In genomic region chr9:136547508-136548215, GRCh38 we compare ENCODE assay signal across 10 cellular contexts. TPM values are rescaled to one million over a fixed set of nuclear protein-coding genes. Genes with fewer than 3 reads are reported as not detected.
DNase-seq lines count a peak whose midpoint lies in the region; ATAC-seq, FAIRE-seq and TF ChIP-seq lines count a peak whose summit lies in the region.
"Had no signal": no experiment of that assay in that cellular context is flagged by ENCODE, and none has a peak within 500 bp of the region (broad histone marks: within the 10 kb centered on the region; RNA-seq: fewer than 3 reads in every experiment).

No MANE protein-coding gene starts in this region.

- peaks cover 29% of the 10 kb centered on the region for H3K4me1 ChIP-seq in RWPE2 (ENCODE audit: insufficient read depth, poor library complexity, severe bottlenecking)
- peaks cover 4% of the 10 kb centered on the region for H3K4me1 ChIP-seq in right cardiac atrium (ENCODE audit: control insufficient read depth, insufficient read depth, low read length)
- H3K4me1 ChIP-seq in Karpas-422 (ENCODE audit: low read length), result peaks cover 25% of the 10 kb centered on the region

- no peak overlapping the region for H3K4me3 ChIP-seq in RWPE2 (ENCODE audit: severe bottlenecking)
- no peak overlapping the region for H3K4me3 ChIP-seq in right cardiac atrium (ENCODE audit: low read length)
- no peak overlapping the region for H3K4me3 ChIP-seq in skin epidermis
- H3K4me3 ChIP-seq in Karpas-422 (ENCODE audit: low read length), result no peak overlapping the region

- no peaks in the 10 kb centered on the region for H3K79me2 ChIP-seq in Karpas-422 (ENCODE audit: low read length)

- no peaks in the 10 kb centered on the region for H3K9me3 ChIP-seq in RWPE2 (ENCODE audit: severe bottlenecking)
- no peaks in the 10 kb centered on the region for H3K9me3 ChIP-seq in right cardiac atrium (ENCODE audit: control insufficient read depth, low read length)
- no peaks in the 10 kb centered on the region for H3K9me3 ChIP-seq in Karpas-422 (ENCODE audit: low read length)

- peaks cover 11% of the 10 kb centered on the region; the same call in 1 of the 2 replicates for H3K36me3 ChIP-seq in RWPE2 (ENCODE audit: low read depth)
- H3K36me3 ChIP-seq in Karpas-422 (ENCODE audit: insufficient read depth, low read length), result no peaks in the 10 kb centered on the region

- no peaks in the 10 kb centered on the region for H3K9me2 ChIP-seq in Karpas-422 (replicated peaks; ENCODE audit: insufficient read depth, low read length)

- peaks cover 11% of the 10 kb centered on the region for H3K36me3 Mint-ChIP-seq in activated CD4-positive, alpha-beta T cell treated with anti-CD3 and anti-CD28 coated beads, Interleukin-2, amount 10 ng/mL, durations not matched to agents 24 days and 14 days (ENCODE audit: low read depth)

- H4K20me1 ChIP-seq in Karpas-422 (ENCODE audit: insufficient read depth, low read depth, low read length), result peaks cover 20% of the 10 kb centered on the region; the same call in 1 of the 2 replicates

- H3K9me3 Mint-ChIP-seq in activated CD4-positive, alpha-beta T cell treated with anti-CD3 and anti-CD28 coated beads, Interleukin-2, amount 10 ng/mL, durations not matched to agents 24 days and 14 days, result no peaks in the 10 kb centered on the region
- H3K9me3 Mint-ChIP-seq: immature natural killer cell had no signal

- no peak overlapping the region for H3K4me3 Mint-ChIP-seq in activated CD4-positive, alpha-beta T cell treated with anti-CD3 and anti-CD28 coated beads, Interleukin-2, amount 10 ng/mL, durations not matched to agents 24 days and 14 days

- H2AFZ ChIP-seq in Karpas-422 (ENCODE audit: low read length), result no peak overlapping the region

- ATAC-seq in RWPE2 (ENCODE audit: low read depth) (no peak), right cardiac atrium (no peak), GM19463 (IDR thresholded peaks at IDR 0.05; ENCODE audit: unreplicated experiment) (no peak)

- intact Hi-C loops in right cardiac atrium (cut with DNase I), result no loop called here
- intact Hi-C loops in activated CD4-positive, alpha-beta T cell treated with anti-CD3 and anti-CD28 coated beads, Interleukin-2, amount 10 ng/mL, durations not matched to agents 24 days and 14 days (cut with micrococcal nuclease), result loop anchor here (2.0 to 10.0 kb wide), 3 partner anchors 87 to 335 kb away; partner anchors contain the start of genes ENTR1 and PMPCA

- peaks cover 20% of the 10 kb centered on the region for H3K4me1 Mint-ChIP-seq in activated CD4-positive, alpha-beta T cell treated with anti-CD3 and anti-CD28 coated beads, Interleukin-2, amount 10 ng/mL, durations not matched to agents 24 days and 14 days

- no peak overlapping the region for H3K9ac ChIP-seq in Karpas-422 (ENCODE audit: low read length)

- TF ChIP-seq CTCF in C4-2B (conservative IDR thresholded peaks at IDR 0.05), result no peak
- no peak for TF ChIP-seq CTCF in RWPE2 (IDR thresholded peaks at IDR 0.05; ENCODE audit: poor library complexity, severe bottlenecking)

- peak overlapping the region; percentile 99 for H3K27ac ChIP-seq in C4-2B
- peak overlapping the region; percentile 82 for H3K27ac ChIP-seq in RWPE2 (ENCODE audit: poor library complexity, severe bottlenecking)
- peak overlapping the region; percentile 74 for H3K27ac ChIP-seq in right cardiac atrium (ENCODE audit: low read length)
- peak overlapping the region in 18 of 21 experiments; percentile 22 to 99 (median 95) for H3K27ac ChIP-seq in skin epidermis
- H3K27ac ChIP-seq in Karpas-422 (ENCODE audit: low read length), result no peak overlapping the region

- H3K27ac Mint-ChIP-seq in activated CD4-positive, alpha-beta T cell treated with anti-CD3 and anti-CD28 coated beads, Interleukin-2, amount 10 ng/mL, durations not matched to agents 24 days and 14 days, result no peak overlapping the region

- H3K4me2 ChIP-seq in Karpas-422 (ENCODE audit: low read depth, low read length, poor library complexity, severe bottlenecking), result no peak overlapping the region

- FAIRE-seq in GM12891 (lab: Jason Lieb, UNC), result no peak

- 73% methylated on average over 25 of the region's 25 CpGs for WGBS in right cardiac atrium

- DNase-seq in RWPE2 (ENCODE audit: low spot score) (no peak), right cardiac atrium (no peak), GM12891 (ENCODE audit: insufficient read length, low spot score) (no peak), Karpas-422 (no peak)
- no peak for DNase-seq in activated CD4-positive, alpha-beta T cell treated with anti-CD3 and anti-CD28 coated beads, Interleukin-2, amount 10 ng/mL, durations not matched to agents 24 days and 14 days
- DNase-seq: immature natural killer cell, NCI-H510A had no signal

- H3K27me3 Mint-ChIP-seq in activated CD4-positive, alpha-beta T cell treated with anti-CD3 and anti-CD28 coated beads, Interleukin-2, amount 10 ng/mL, durations not matched to agents 24 days and 14 days, result peaks cover 7% of the 10 kb centered on the region

- no peak for TF ChIP-seq POLR2A in GM12891 (IDR thresholded peaks at IDR 0.05; ENCODE audit: low read depth, low read length)

- H3K27me3 ChIP-seq in RWPE2 (ENCODE audit: insufficient read depth, poor library complexity, severe bottlenecking) (no peaks in the 10 kb centered on the region), right cardiac atrium (ENCODE audit: control insufficient read depth, insufficient read depth) (no peaks in the 10 kb centered on the region), Karpas-422 (ENCODE audit: low read length) (peaks cover 7% of the 10 kb centered on the region; the same call in 1 of the 2 replicates)

TF ChIP-seq in GM12891, 5 proteins besides CTCF, POLR2A, EP300 and RAD21:
- no peak for TF ChIP-seq TAF1 (IDR thresholded peaks at IDR 0.05; ENCODE audit: low read depth, low read length)
- no peak for TF ChIP-seq POU2F2 (IDR thresholded peaks at IDR 0.05; ENCODE audit: low read depth, low read length)
- no peak for TF ChIP-seq SPI1 (IDR thresholded peaks at IDR 0.05; ENCODE audit: low read depth, low read length)
- TF ChIP-seq PAX5 (IDR thresholded peaks at IDR 0.05; ENCODE audit: insufficient read depth, low read length, severe bottlenecking), result no peak
- TF ChIP-seq POLR2AphosphoS5 (IDR thresholded peaks at IDR 0.05; ENCODE audit: low read depth, low read length), result no peak

RNA-seq across cellular contexts. Expression of gene NOTCH1, which starts 1.8 kb away (rescaled TPM):
- total RNA-seq in right cardiac atrium, result 10 to 100 TPM; 20.4 to 31.9 (median 29.4) TPM
- polyA plus RNA-seq in right cardiac atrium, result 10.8 TPM
- polyA plus RNA-seq in GM12891 (2012; ENCODE audit: low read depth, missing spikeins), result 7.0 TPM
- 4.3 and 15.0 TPM in 2 replicates for total RNA-seq in Karpas-422 (2014; rRNA removed; shearing (Covaris generic); ENCODE audit: low replicate concordance)
- total RNA-seq in activated CD4-positive, alpha-beta T cell treated with anti-CD3 and anti-CD28 coated beads, Interleukin-2, amount 10 ng/mL, durations not matched to agents 24 days and 14 days, result 108 and 113 TPM in 2 replicates
